8 cellular contexts compared by ENCODE assay signal in genomic region chr19:1017115-1017905, GRCh38. TPM values are rescaled to one million over a fixed set of nuclear protein-coding genes. Genes with fewer than 3 reads are reported as not detected.
DNase-seq lines count a peak whose midpoint lies in the region; ATAC-seq and TF ChIP-seq lines count a peak whose summit lies in the region.

No MANE protein-coding gene starts in this region.

- H3K9me3 Mint-ChIP-seq in CD8-positive, alpha-beta T cell = no peaks in the 10 kb centered on the region
- H3K9me3 Mint-ChIP-seq in effector memory CD8-positive, alpha-beta T cell = no peaks in the 10 kb centered on the region
- no peaks in the 10 kb centered on the region for H3K9me3 Mint-ChIP-seq in neural progenitor cell

- WGBS in thyroid gland, 2 donors = 79 to 81% methylated on average over 17 to 20 of the region's 24 CpGs

- no peak overlapping the region for H2AFZ ChIP-seq in neural progenitor cell (replicated peaks)

- H4K20me1 ChIP-seq in neural progenitor cell (ENCODE audit: low read depth) = peaks cover 67% of the 10 kb centered on the region

- POLR2A ChIA-PET in CD8-positive, alpha-beta T cell (lab: Charles Lee) = no interaction called here

- H3K9me3 ChIP-seq in CD8-positive, alpha-beta T cell (ENCODE audit: low read length) = no peaks in the 10 kb centered on the region
- H3K9me3 ChIP-seq in neural progenitor cell (ENCODE audit: low read depth) (no peaks in the 10 kb centered on the region), thyroid gland (no peaks in the 10 kb centered on the region)

- H3K27me3 ChIP-seq in CD8-positive, alpha-beta T cell (ENCODE audit: insufficient read depth, low read length) = no peaks in the 10 kb centered on the region
- H3K27me3 ChIP-seq in neural progenitor cell (no peaks in the 10 kb centered on the region), thyroid gland (no peaks in the 10 kb centered on the region)

- H3K36me3 Mint-ChIP-seq in CD8-positive, alpha-beta T cell = peaks cover 8% of the 10 kb centered on the region
- H3K36me3 Mint-ChIP-seq in effector memory CD8-positive, alpha-beta T cell (ENCODE audit: insufficient read depth) = peaks cover 69% of the 10 kb centered on the region
- H3K36me3 Mint-ChIP-seq in neural progenitor cell = no peaks in the 10 kb centered on the region

- H3K27ac Mint-ChIP-seq in CD8-positive, alpha-beta T cell = peak overlapping the region; percentile 52
- peak overlapping the region; percentile 88 to 100 for H3K27ac Mint-ChIP-seq in effector memory CD8-positive, alpha-beta T cell
- H3K27ac Mint-ChIP-seq in neural progenitor cell = peak overlapping the region; percentile 53

- H3K4me3 ChIP-seq in CD8-positive, alpha-beta T cell (ENCODE audit: low read depth, low read length) = no peak overlapping the region
- no peak overlapping the region for H3K4me3 ChIP-seq in neural progenitor cell
- H3K4me3 ChIP-seq in thyroid gland (replicated peaks in 1 of 3) = no peak overlapping the region

- intact Hi-C loops in CD8-positive, alpha-beta T cell (cut with DNase I, micrococcal nuclease) = no loop called here
- intact Hi-C loops in thyroid gland (cut with DNase I) = no loop called here

- TF ChIP-seq POLR2A in thyroid gland (IDR thresholded peaks at IDR 0.05) = no peak

- no peak for ATAC-seq in CD8-positive, alpha-beta T cell
- ATAC-seq in effector memory CD8-positive, alpha-beta T cell (replicated peaks) = no peak

- peaks cover 15% of the 10 kb centered on the region for H3F3A ChIP-seq in neural progenitor cell (ENCODE audit: low read depth)

- peaks cover 41% of the 10 kb centered on the region for H3K4me1 ChIP-seq in CD8-positive, alpha-beta T cell (ENCODE audit: insufficient read depth, low read length)
- H3K4me1 ChIP-seq in neural progenitor cell (peaks cover 21% of the 10 kb centered on the region), thyroid gland (peaks cover 35 to 50% of the 10 kb centered on the region in 2 donors)

- peaks cover 11% of the 10 kb centered on the region for H3K36me3 ChIP-seq in CD8-positive, alpha-beta T cell (ENCODE audit: insufficient read depth, low read length)
- H3K36me3 ChIP-seq in neural progenitor cell (no peaks in the 10 kb centered on the region), thyroid gland (peaks cover 5 to 14% of the 10 kb centered on the region in 2 donors)

- H3K9ac ChIP-seq in neural progenitor cell = no peak overlapping the region

- no peak for DNase-seq in CD8-positive, alpha-beta T cell
- DNase-seq in NCI-H226 (peak; percentile 77), neural progenitor cell (ENCODE audit: low spot score) (no peak), OCI-M2 (lab: John Stamatoyannopoulos, UW; ENCODE audit: unreplicated experiment) (no peak), thyroid gland (no peak), NOMO-1 treated with dmso at 0.1 percent for 144 hours (lab: John Stamatoyannopoulos, UW; ENCODE audit: unreplicated experiment) (no peak), amniotic stem cell (lab: John Stamatoyannopoulos, UW) (no peak)
- DNase-seq in effector memory CD8-positive, alpha-beta T cell = no peak

- H3K4me2 ChIP-seq in neural progenitor cell = no peak overlapping the region

- TF ChIP-seq CTCF in CD8-positive, alpha-beta T cell (IDR thresholded peaks at IDR 0.05) = no peak
- TF ChIP-seq CTCF in neural progenitor cell (IDR thresholded peaks at IDR 0.05) (no peak), thyroid gland (IDR thresholded peaks at IDR 0.05) (no peak)

- H3K27me3 Mint-ChIP-seq in CD8-positive, alpha-beta T cell (ENCODE audit: low read depth) = no peaks in the 10 kb centered on the region
- no peaks in the 10 kb centered on the region for H3K27me3 Mint-ChIP-seq in effector memory CD8-positive, alpha-beta T cell
- H3K27me3 Mint-ChIP-seq in neural progenitor cell (ENCODE audit: insufficient read depth, low read depth) = peaks cover 8% of the 10 kb centered on the region

- CTCF ChIA-PET in CD8-positive, alpha-beta T cell (lab: Charles Lee) = interaction anchor here (1.0 to 1.2 kb wide), 2 partner anchors 16 to 186 kb away, joined by 3 read pairs; no protein-coding TSS in a partner anchor

- H3K4me3 Mint-ChIP-seq in CD8-positive, alpha-beta T cell = peak overlapping the region; percentile 43
- H3K4me3 Mint-ChIP-seq in effector memory CD8-positive, alpha-beta T cell = peak overlapping the region; percentile 92
- H3K4me3 Mint-ChIP-seq in neural progenitor cell = peak overlapping the region; percentile 58

- H3K79me2 ChIP-seq in neural progenitor cell (ENCODE audit: low read depth) = peaks cover 67% of the 10 kb centered on the region

- H3K27ac ChIP-seq in CD8-positive, alpha-beta T cell (ENCODE audit: low read depth, low read length) = no peak overlapping the region
- H3K27ac ChIP-seq in neural progenitor cell (no peak overlapping the region), thyroid gland (peak overlapping the region in 1 of 3 donors; percentile 33)

- H3K4me1 Mint-ChIP-seq in CD8-positive, alpha-beta T cell (ENCODE audit: low read depth) = peaks cover 47% of the 10 kb centered on the region
- peaks cover 32 to 43% of the 10 kb centered on the region in 2 donors for H3K4me1 Mint-ChIP-seq in effector memory CD8-positive, alpha-beta T cell (ENCODE audit: low read depth in 2 of 2)
- peaks cover 39% of the 10 kb centered on the region for H3K4me1 Mint-ChIP-seq in neural progenitor cell

RNA-seq across cellular contexts. Expression of gene TMEM259, which starts 3.6 kb away (rescaled TPM):
- total RNA-seq in CD8-positive, alpha-beta T cell = 100 to 1,000 TPM; 408 to 443 TPM
- total RNA-seq in neural progenitor cell (ENCODE audit: low replicate concordance) (31.7 and 175 TPM in 2 replicates), thyroid gland (100 to 1,000 TPM; 162 to 238 (median 192) TPM)

RNA-seq across cellular contexts. Expression of gene RNU6-2, which starts 4.0 kb away (rescaled TPM):
- not detected for total RNA-seq in CD8-positive, alpha-beta T cell
- total RNA-seq in neural progenitor cell (ENCODE audit: low replicate concordance) (not detected in 2 replicates), thyroid gland (not detected)

RNA-seq across cellular contexts. Expression of gene CNN2, which starts 9.1 kb away (rescaled TPM):
- total RNA-seq in CD8-positive, alpha-beta T cell = 100 to 1,000 TPM; 382 to 392 TPM
- total RNA-seq in neural progenitor cell (ENCODE audit: low replicate concordance) = 131 and 196 TPM in 2 replicates
- total RNA-seq in thyroid gland = 10 to 100 TPM; 60.7 to 88.2 (median 82.2) TPM

RNA-seq across cellular contexts. Expression of gene GRIN3B, which starts 17.1 kb away (rescaled TPM):
- under 1 TPM; 0.35 to 0.53 TPM for total RNA-seq in CD8-positive, alpha-beta T cell
- total RNA-seq in neural progenitor cell (ENCODE audit: low replicate concordance) = 5.4 and 5.9 TPM in 2 replicates
- under 1 TPM in 1 of 4 donors, not detected in 3; 0.22 TPM for total RNA-seq in thyroid gland

RNA-seq across cellular contexts. Expression of gene ABCA7, which starts 22.6 kb away (rescaled TPM):
- 10 to 100 TPM; 93.3 to 98.0 TPM for total RNA-seq in CD8-positive, alpha-beta T cell
- 1.4 and 21.9 TPM in 2 replicates for total RNA-seq in neural progenitor cell (ENCODE audit: low replicate concordance)
- total RNA-seq in thyroid gland = 10 to 100 TPM; 15.5 to 58.7 (median 29.8) TPM
